ENCODE assay signal across 30 cellular contexts in genomic region chr2:52017836-52018235, GRCh38.
"Had no signal": no experiment of that assay in that cellular context is flagged by ENCODE, and none has a peak within 500 bp of the region (broad histone marks: within the 10 kb centered on the region; RNA-seq: fewer than 3 reads in every experiment).

No MANE protein-coding gene starts in this region.

- ATAC-seq: activated naive CD4-positive, alpha-beta T cell treated with anti-CD3 and anti-CD28 coated beads, Interleukin-2, amount 50 U/mL, for 72 hours; activated T-cell treated with anti-CD3 and anti-CD28 coated beads, Interleukin-2, amount 50 U/mL, for 72 hours; foreskin keratinocyte; gastrocnemius medialis; heart left ventricle; T-helper 17 cell had no signal

- H3K27me3 ChIP-seq: brain microvascular endothelial cell, dorsolateral prefrontal cortex, esophagus muscularis mucosa, foreskin keratinocyte, gastrocnemius medialis, heart left ventricle had no signal

- H3K27ac ChIP-seq: brain microvascular endothelial cell, coronary artery, dorsolateral prefrontal cortex, esophagus muscularis mucosa, foreskin keratinocyte, gastrocnemius medialis, heart left ventricle had no signal

- H3K4me3 ChIP-seq: coronary artery, dorsolateral prefrontal cortex, esophagus muscularis mucosa, gastrocnemius medialis, heart left ventricle had no signal

- FAIRE-seq: astrocyte, bronchial epithelial cell had no signal

- H3K9me3 ChIP-seq: gastrocnemius medialis had no signal

- DNase-seq: activated CD4-positive, alpha-beta memory T cell treated with anti-CD3 and anti-CD28 coated beads, Interleukin-2, amount 10 ng/mL, durations not matched to agents 7 days and 5 days; activated CD4-positive, alpha-beta T cell treated with anti-CD3 and anti-CD28 coated beads for 4 hours; activated CD4-positive, alpha-beta T cell treated with anti-CD3 and anti-CD28 coated beads, Interleukin-2, amount 10 ng/mL, durations not matched to agents 7 days and 5 days; activated CD4-positive, alpha-beta T cell treated with anti-CD3 and anti-CD28 coated beads, Interleukin-2, amount 50 U/mL, for 4 hours; activated CD4-positive, CD25-positive, alpha-beta regulatory T cell; activated CD4-positive, CD25-positive, alpha-beta regulatory T cell treated with anti-CD3 and anti-CD28 coated beads, Interleukin-2, amount 50 U/mL, for 72 hours; activated CD8-positive, alpha-beta memory T cell treated with anti-CD3 and anti-CD28 coated beads, Interleukin-2, amount 50 U/mL, for 48 hours; activated gamma-delta T cell; activated naive CD4-positive, alpha-beta T cell; activated naive CD4-positive, alpha-beta T cell treated with anti-CD3 and anti-CD28 coated beads, Interleukin-2, amount 10 ng/mL, durations not matched to agents 7 days and 5 days; activated naive CD8-positive, alpha-beta T cell treated with anti-CD3 and anti-CD28 coated beads, Interleukin-2, amount 10 ng/mL, durations not matched to agents 7 days and 5 days; activated T-cell treated with anti-CD3 and anti-CD28 coated beads for 4 hours; activated T-cell treated with anti-CD3 and anti-CD28 coated beads, Interleukin-2, amount 50 U/mL, for 24 hours; activated T-cell treated with anti-CD3 and anti-CD28 coated beads, Interleukin-2, amount 50 U/mL, for 72 hours; brain microvascular endothelial cell; dorsolateral prefrontal cortex; effector memory CD4-positive, alpha-beta T cell; erythroblast; foreskin keratinocyte; gastrocnemius medialis; glutamatergic neuron; T-helper 1 cell; T-helper 17 cell; T1000 had no signal

- H3K4me1 ChIP-seq: esophagus muscularis mucosa, foreskin keratinocyte, gastrocnemius medialis, heart left ventricle had no signal

- H3K36me3 ChIP-seq: brain microvascular endothelial cell, esophagus muscularis mucosa, gastrocnemius medialis, heart left ventricle had no signal
